ENCODE assay signal across 8 cellular contexts in genomic region chr1:42680921-42681683, GRCh38. TPM values are rescaled to one million over a fixed set of nuclear protein-coding genes. Genes with fewer than 3 reads are reported as not detected.
A peak's percentile ranks its signal among the peaks of the same experiment; 100 is the strongest.
DNase-seq lines count a peak whose midpoint lies in the region; ATAC-seq, FAIRE-seq and TF ChIP-seq lines count a peak whose summit lies in the region.

No MANE protein-coding gene starts in this region.

- H3K9me3 ChIP-seq in Karpas-422 (ENCODE audit: low read length) (no peaks in the 10 kb centered on the region), neutrophil (no peaks in the 10 kb centered on the region)

- peaks cover 40% of the 10 kb centered on the region for H3K4me1 Mint-ChIP-seq in activated CD4-positive, alpha-beta memory T cell treated with anti-CD3 and anti-CD28 coated beads, Interleukin-2, amount 10 ng/mL, durations not matched to agents 7 days and 5 days

- H3K27me3 ChIP-seq in Karpas-422 (ENCODE audit: low read length), result no peaks in the 10 kb centered on the region
- H3K27me3 ChIP-seq in neutrophil, result no peaks in the 10 kb centered on the region

- H3K4me3 ChIP-seq in Karpas-422 (ENCODE audit: low read length) (peak overlapping the region; percentile 67), neutrophil (ENCODE audit: low read depth in 1 of 2, low read length in 1 of 2) (peak overlapping the region; percentile 76 to 79)

- no peaks in the 10 kb centered on the region for H3K27me3 Mint-ChIP-seq in activated CD4-positive, alpha-beta memory T cell treated with anti-CD3 and anti-CD28 coated beads, Interleukin-2, amount 10 ng/mL, durations not matched to agents 7 days and 5 days

- POLR2A ChIA-PET in activated CD4-positive, alpha-beta memory T cell treated with anti-CD3 and anti-CD28 coated beads, Interleukin-2, amount 10 ng/mL, durations not matched to agents 7 days and 5 days (lab: Charles Lee), result interaction anchor here (1.1 to 11.7 kb wide), 8 partner anchors 11 to 86 kb away, joined by 4 to 209 read pairs (median 32); partner anchors contain the start of genes C1orf50, P3H1 and PPIH

- no peak overlapping the region; the same call in 1 of the 2 replicates for H2AFZ ChIP-seq in Karpas-422 (ENCODE audit: low read length)

- H3K4me2 ChIP-seq in Karpas-422 (ENCODE audit: low read depth, low read length, poor library complexity, severe bottlenecking), result peak overlapping the region; percentile 79

- H3K4me1 ChIP-seq in Karpas-422 (ENCODE audit: low read length) (peaks cover 46% of the 10 kb centered on the region), neutrophil (ENCODE audit: control insufficient read depth in 1 of 2, insufficient read depth in 1 of 2, low read depth in 1 of 2, low read length in 1 of 2) (peaks cover 31 to 34% of the 10 kb centered on the region in 2 experiments)

- H3K79me2 ChIP-seq in Karpas-422 (ENCODE audit: low read length), result peaks cover 51% of the 10 kb centered on the region

- H3K36me3 ChIP-seq in Karpas-422 (ENCODE audit: insufficient read depth, low read length) (peaks cover 36% of the 10 kb centered on the region), neutrophil (peaks cover 1% of the 10 kb centered on the region)

- no peak for TF ChIP-seq CTCF in neutrophil (IDR thresholded peaks at IDR 0.05)
- no peak for TF ChIP-seq CTCF in D721Med (IDR thresholded peaks at IDR 0.05; ENCODE audit: insufficient read depth, missing control alignments)

- no peaks in the 10 kb centered on the region for H3K9me3 Mint-ChIP-seq in activated CD4-positive, alpha-beta memory T cell treated with anti-CD3 and anti-CD28 coated beads, Interleukin-2, amount 10 ng/mL, durations not matched to agents 7 days and 5 days

- peak overlapping the region; percentile 96 for H3K27ac Mint-ChIP-seq in activated CD4-positive, alpha-beta memory T cell treated with anti-CD3 and anti-CD28 coated beads, Interleukin-2, amount 10 ng/mL, durations not matched to agents 7 days and 5 days

- CTCF ChIA-PET in activated CD4-positive, alpha-beta memory T cell treated with anti-CD3 and anti-CD28 coated beads, Interleukin-2, amount 10 ng/mL, durations not matched to agents 7 days and 5 days (lab: Charles Lee), result interaction anchor here (1.6 to 4.9 kb wide), 6 partner anchors 10 to 166 kb away, joined by 4 to 17 read pairs (median 10); partner anchors contain the start of genes C1orf50, P3H1, PPIH and ZNF691

- H3K4me3 Mint-ChIP-seq in activated CD4-positive, alpha-beta memory T cell treated with anti-CD3 and anti-CD28 coated beads, Interleukin-2, amount 10 ng/mL, durations not matched to agents 7 days and 5 days, result peak overlapping the region; percentile 97

- ATAC-seq in GM19035 (IDR thresholded peaks at IDR 0.05; ENCODE audit: unreplicated experiment), result no peak

- FAIRE-seq in D721Med (lab: Jason Lieb, UNC), result no peak

- peaks cover 33% of the 10 kb centered on the region for H3K36me3 Mint-ChIP-seq in activated CD4-positive, alpha-beta memory T cell treated with anti-CD3 and anti-CD28 coated beads, Interleukin-2, amount 10 ng/mL, durations not matched to agents 7 days and 5 days (ENCODE audit: low read depth)

- H3K9ac ChIP-seq in Karpas-422 (ENCODE audit: low read length), result peak overlapping the region; percentile 96

- peak; percentile 19 for DNase-seq in EL
- peak; percentile 73 for DNase-seq in Karpas-422
- DNase-seq in activated CD4-positive, alpha-beta memory T cell treated with anti-CD3 and anti-CD28 coated beads, Interleukin-2, amount 10 ng/mL, durations not matched to agents 7 days and 5 days, result no peak
- peak; percentile 33 for DNase-seq in fibroblast of peridontal ligament (ENCODE audit: extremely low read depth)
- no peak for DNase-seq in D721Med (ENCODE audit: insufficient read length, low spot score)
- DNase-seq in H4 (ENCODE audit: low spot score), result no peak

- peak overlapping the region; percentile 75 for H3K27ac ChIP-seq in Karpas-422 (ENCODE audit: low read length)
- H3K27ac ChIP-seq in neutrophil, result no peak overlapping the region

- no peaks in the 10 kb centered on the region for H3K9me2 ChIP-seq in Karpas-422 (replicated peaks; ENCODE audit: insufficient read depth, low read length)

- H4K20me1 ChIP-seq in Karpas-422 (ENCODE audit: insufficient read depth, low read depth, low read length), result peaks cover 31% of the 10 kb centered on the region

RNA-seq across cellular contexts. Expression of gene YBX1, which starts 1.1 kb away (rescaled TPM):
- 652 and 1,200 TPM in 2 replicates for total RNA-seq in Karpas-422 (2014; rRNA removed; shearing (Covaris generic); ENCODE audit: low replicate concordance)
- total RNA-seq in activated CD4-positive, alpha-beta memory T cell treated with anti-CD3 and anti-CD28 coated beads, Interleukin-2, amount 10 ng/mL, durations not matched to agents 7 days and 5 days, result 100 to 1,000 TPM; 575 to 580 TPM
- total RNA-seq in H4 (2014; rRNA removed; shearing (Covaris generic)), result 1,356 and 1,447 TPM in 2 replicates

RNA-seq across cellular contexts. Expression of gene PPIH, which starts 22.9 kb away (rescaled TPM):
- 42.1 and 53.0 TPM in 2 replicates for total RNA-seq in Karpas-422 (2014; rRNA removed; shearing (Covaris generic); ENCODE audit: low replicate concordance)
- total RNA-seq in activated CD4-positive, alpha-beta memory T cell treated with anti-CD3 and anti-CD28 coated beads, Interleukin-2, amount 10 ng/mL, durations not matched to agents 7 days and 5 days, result 10 to 100 TPM; 71.3 to 71.4 TPM
- total RNA-seq in H4 (2014; rRNA removed; shearing (Covaris generic)), result 142 and 206 TPM in 2 replicates

RNA-seq across cellular contexts. Expression of gene CLDN19, which starts 58.9 kb away (rescaled TPM):
- not detected in 2 replicates for total RNA-seq in Karpas-422 (2014; rRNA removed; shearing (Covaris generic); ENCODE audit: low replicate concordance)
- total RNA-seq in activated CD4-positive, alpha-beta memory T cell treated with anti-CD3 and anti-CD28 coated beads, Interleukin-2, amount 10 ng/mL, durations not matched to agents 7 days and 5 days, result not detected
- not detected in 2 replicates for total RNA-seq in H4 (2014; rRNA removed; shearing (Covaris generic))

Comparison
In these comparisons a context has a peak if more than half of its experiments do, and no peak if none do; other contexts are left out.
1. DNase-seq: peak in EL (single experiment), Karpas-422 (single experiment) and fibroblast of peridontal ligament (single experiment); none in activated CD4-positive, alpha-beta memory T cell treated with anti-CD3 and anti-CD28 coated beads, Interleukin-2, amount 10 ng/mL, durations not matched to agents 7 days and 5 days (single experiment), D721Med (single experiment) and H4 (single experiment).